Comparison of ENCODE assay signal across 24 cellular contexts in the genomic region with DNA sequence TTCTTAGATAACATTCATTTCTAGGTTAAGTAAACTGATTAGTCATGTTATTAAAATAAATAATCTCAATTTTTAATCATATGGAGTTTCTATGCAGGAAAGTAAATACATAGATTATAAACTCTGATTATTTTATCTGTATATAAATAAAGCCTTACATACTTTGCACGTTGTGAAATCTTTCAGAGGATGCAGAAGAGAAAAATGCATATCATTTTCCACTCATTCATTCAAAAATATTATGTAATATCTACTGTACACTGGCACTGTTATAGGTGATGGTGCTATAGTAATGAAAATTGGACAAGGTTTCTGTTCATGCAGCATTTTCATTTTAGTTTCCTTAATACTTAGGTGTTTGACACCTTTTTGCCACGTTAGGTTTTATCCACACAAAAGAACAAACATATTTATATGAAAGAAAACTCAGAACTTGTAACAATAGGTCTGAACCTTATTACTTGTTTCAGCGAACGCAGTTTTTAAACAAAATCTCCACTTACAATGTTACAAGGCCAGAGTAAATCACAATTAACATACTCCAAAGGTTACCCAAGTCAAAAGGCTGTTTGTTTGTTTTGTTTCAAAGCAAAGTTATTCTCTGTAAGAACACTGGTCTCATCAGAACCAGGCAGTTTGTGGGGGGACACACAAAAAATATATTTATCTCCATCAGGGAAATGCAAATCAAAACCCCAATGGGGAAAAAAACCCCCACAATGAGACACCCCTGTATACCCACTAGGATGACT.
"Had no signal": no experiment of that assay in that cellular context is flagged by ENCODE, and none has a peak within 500 bp of the region (broad histone marks: within the 10 kb centered on the region; RNA-seq: fewer than 3 reads in every experiment).

No MANE protein-coding gene starts in this region.

- DNase-seq: activated CD4-positive, alpha-beta memory T cell treated with anti-CD3 and anti-CD28 coated beads, Interleukin-2, amount 10 ng/mL, durations not matched to agents 7 days and 5 days; activated CD4-positive, alpha-beta T cell treated with anti-CD3 and anti-CD28 coated beads, Interleukin-2, amount 10 ng/mL, durations not matched to agents 24 days and 14 days; amniotic stem cell; heart left ventricle; left colon; lower lobe of right lung; mesendoderm; mucosa of descending colon; nephron progenitor cell; stimulated activated CD4-positive, alpha-beta T cell treated with anti-CD3 and anti-CD28 coated beads, Interleukin-2, amount 100 ng/mL, for 48 hours; stimulated activated CD8-positive, alpha-beta memory T cell treated with anti-CD3 and anti-CD28 coated beads, Interleukin-4, amount 100 ng/mL, for 48 hours; stimulated activated naive CD4-positive, alpha-beta T cell treated with Interleukin-2 at 50 U/mL for 16 hours; SW 1271; upper lobe of right lung had no signal

- H3K79me2 ChIP-seq: parathyroid adenoma had no signal

- H3K27ac ChIP-seq: breast epithelium, coronary artery, epithelial cell of prostate, heart left ventricle, lower lobe of right lung, parathyroid adenoma, thoracic aorta, upper lobe of right lung, VCaP had no signal

- H3K27me3 Mint-ChIP-seq: activated CD4-positive, alpha-beta memory T cell treated with anti-CD3 and anti-CD28 coated beads, Interleukin-2, amount 10 ng/mL, durations not matched to agents 7 days and 5 days; activated CD4-positive, alpha-beta T cell treated with anti-CD3 and anti-CD28 coated beads, Interleukin-2, amount 10 ng/mL, durations not matched to agents 24 days and 14 days had no signal

- ATAC-seq: activated CD4-positive, CD25-positive, alpha-beta regulatory T cell treated with anti-CD3 and anti-CD28 coated beads, Interleukin-2, amount 50 U/mL, for 24 hours; activated naive CD4-positive, alpha-beta T cell treated with anti-CD3 and anti-CD28 coated beads, Interleukin-2, amount 50 U/mL, for 72 hours; heart left ventricle; left colon; lower lobe of right lung; mucosa of descending colon; sciatic nerve; upper lobe of right lung had no signal

- H3K4me1 Mint-ChIP-seq: activated CD4-positive, alpha-beta memory T cell treated with anti-CD3 and anti-CD28 coated beads, Interleukin-2, amount 10 ng/mL, durations not matched to agents 7 days and 5 days; activated CD4-positive, alpha-beta T cell treated with anti-CD3 and anti-CD28 coated beads, Interleukin-2, amount 10 ng/mL, durations not matched to agents 24 days and 14 days; nephron progenitor cell had no signal

- FAIRE-seq: keratinocyte had no signal

- H3K9ac ChIP-seq: parathyroid adenoma had no signal

- H3K4me1 ChIP-seq: breast epithelium, heart left ventricle, lower lobe of right lung, parathyroid adenoma, upper lobe of right lung had no signal

- H3K4me3 Mint-ChIP-seq: activated CD4-positive, alpha-beta memory T cell treated with anti-CD3 and anti-CD28 coated beads, Interleukin-2, amount 10 ng/mL, durations not matched to agents 7 days and 5 days; activated CD4-positive, alpha-beta T cell treated with anti-CD3 and anti-CD28 coated beads, Interleukin-2, amount 10 ng/mL, durations not matched to agents 24 days and 14 days; nephron progenitor cell had no signal

- H3K4me3 ChIP-seq: breast epithelium, coronary artery, heart left ventricle, lower lobe of right lung, mucosa of descending colon, thoracic aorta, upper lobe of right lung had no signal

- H2AFZ ChIP-seq: parathyroid adenoma had no signal

- H3K27ac Mint-ChIP-seq: activated CD4-positive, alpha-beta memory T cell treated with anti-CD3 and anti-CD28 coated beads, Interleukin-2, amount 10 ng/mL, durations not matched to agents 7 days and 5 days; activated CD4-positive, alpha-beta T cell treated with anti-CD3 and anti-CD28 coated beads, Interleukin-2, amount 10 ng/mL, durations not matched to agents 24 days and 14 days had no signal

- H3K9me3 Mint-ChIP-seq: activated CD4-positive, alpha-beta memory T cell treated with anti-CD3 and anti-CD28 coated beads, Interleukin-2, amount 10 ng/mL, durations not matched to agents 7 days and 5 days; activated CD4-positive, alpha-beta T cell treated with anti-CD3 and anti-CD28 coated beads, Interleukin-2, amount 10 ng/mL, durations not matched to agents 24 days and 14 days; activated naive CD4-positive, alpha-beta T cell treated with anti-CD3 and anti-CD28 coated beads, Interleukin-2, amount 50 U/mL, for 72 hours; nephron progenitor cell had no signal

- H3K9me3 ChIP-seq: breast epithelium, heart left ventricle, lower lobe of right lung, mucosa of descending colon, thoracic aorta, upper lobe of right lung had no signal

- H3K27me3 ChIP-seq: breast epithelium, heart left ventricle, upper lobe of right lung had no signal
